Comparison of ENCODE assay signal across 25 cellular contexts in the genomic region with DNA sequence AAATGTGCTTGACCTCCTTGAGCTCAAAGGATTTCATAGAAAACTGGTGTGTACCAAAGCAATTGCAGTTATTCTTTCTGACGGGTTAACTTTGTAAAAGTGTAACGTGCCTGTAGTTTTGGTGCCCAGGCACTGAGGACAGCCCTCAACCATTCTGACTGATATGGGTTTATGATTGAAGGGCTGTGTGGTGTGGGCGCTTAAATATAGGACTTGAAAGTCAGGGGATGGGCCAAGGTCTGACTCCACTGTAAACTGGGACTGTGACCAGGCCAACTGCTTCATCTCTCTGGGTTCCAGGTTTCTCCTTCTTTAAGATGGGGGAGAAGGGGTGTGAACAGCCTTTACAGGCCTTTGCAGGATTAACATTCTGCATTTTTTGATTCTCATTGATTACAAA.
"Had no signal": no experiment of that assay in that cellular context is flagged by ENCODE, and none has a peak within 500 bp of the region (broad histone marks: within the 10 kb centered on the region; RNA-seq: fewer than 3 reads in every experiment).

No MANE protein-coding gene starts in this region.

- H3K4me1 ChIP-seq: ascending aorta, SJCRH30 had no signal

- H3K27ac ChIP-seq: ascending aorta, cardiac muscle cell, SJCRH30, SK-N-MC, WERI-Rb-1 had no signal

- H3K27me3 ChIP-seq: ascending aorta, cardiac muscle cell, SJCRH30 had no signal

- ATAC-seq: activated CD8-positive, alpha-beta memory T cell treated with anti-CD3 and anti-CD28 coated beads, Interleukin-2, amount 10 ng/mL, durations not matched to agents 7 days and 5 days; Panc1 had no signal

- DNase-seq: activated CD4-positive, alpha-beta memory T cell treated with anti-CD3 and anti-CD28 coated beads, Interleukin-2, amount 10 ng/mL, durations not matched to agents 7 days and 5 days; activated CD4-positive, alpha-beta T cell treated with anti-CD3 and anti-CD28 coated beads for 1 hour; activated CD4-positive, alpha-beta T cell treated with anti-CD3 and anti-CD28 coated beads for 48 hours; activated CD4-positive, CD25-positive, alpha-beta regulatory T cell; activated CD8-positive, alpha-beta memory T cell treated with anti-CD3 and anti-CD28 coated beads for 24 hours; activated CD8-positive, alpha-beta memory T cell treated with anti-CD3 and anti-CD28 coated beads, Interleukin-2, amount 10 ng/mL, durations not matched to agents 7 days and 5 days; activated CD8-positive, alpha-beta memory T cell treated with anti-CD3 and anti-CD28 coated beads, Interleukin-2, amount 50 U/mL, for 48 hours; activated effector memory CD4-positive, alpha-beta T cell treated with Interleukin-2 at 50 U/mL for 16 hours; activated naive CD4-positive, alpha-beta T cell treated with Interleukin-2 at 50 U/mL for 16 hours; activated naive CD8-positive, alpha-beta T cell treated with anti-CD3 and anti-CD28 coated beads, Interleukin-2, amount 10 ng/mL, durations not matched to agents 7 days and 5 days; activated T-cell treated with anti-CD3 and anti-CD28 coated beads, Interleukin-2, amount 50 U/mL, for 48 hours; amygdala; NCI-H1105; NCI-H1417 treated with DMSO at 0.1 percent for 48 hours; NCI-H187 treated with DMSO at 0.1 percent for 48 hours; NCI-H2227 treated with DMSO at 0.1 percent for 48 hours; NCI-H510A treated with DMSO at 0.1 percent for 48 hours; NCI-H526 treated with DMSO at 0.1 percent for 48 hours; SHP77; SJCRH30; WERI-Rb-1 had no signal

- H3K36me3 ChIP-seq: ascending aorta, cardiac muscle cell, SJCRH30, WERI-Rb-1 had no signal

- H3K4me3 ChIP-seq: ascending aorta, cardiac muscle cell, SJCRH30, SK-N-MC had no signal
